In genomic region chr2:76197428-76197827, GRCh38 we compare ENCODE assay signal across 2 cellular contexts.
TF ChIP-seq lines count a peak whose summit lies in the region.

No MANE protein-coding gene starts in this region.

TF ChIP-seq in HepG2, 621 proteins besides CTCF, POLR2A, EP300 and RAD21 (continued from another document):
- TF ChIP-seq, protein P1, sequence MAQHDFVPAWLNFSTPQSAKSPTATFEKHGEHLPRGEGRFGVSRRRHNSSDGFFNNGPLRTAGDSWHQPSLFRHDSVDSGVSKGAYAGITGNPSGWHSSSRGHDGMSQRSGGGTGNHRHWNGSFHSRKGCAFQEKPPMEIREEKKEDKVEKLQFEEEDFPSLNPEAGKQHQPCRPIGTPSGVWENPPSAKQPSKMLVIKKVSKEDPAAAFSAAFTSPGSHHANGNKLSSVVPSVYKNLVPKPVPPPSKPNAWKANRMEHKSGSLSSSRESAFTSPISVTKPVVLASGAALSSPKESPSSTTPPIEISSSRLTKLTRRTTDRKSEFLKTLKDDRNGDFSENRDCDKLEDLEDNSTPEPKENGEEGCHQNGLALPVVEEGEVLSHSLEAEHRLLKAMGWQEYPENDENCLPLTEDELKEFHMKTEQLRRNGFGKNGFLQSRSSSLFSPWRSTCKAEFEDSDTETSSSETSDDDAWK (CRISPR knock-in tag; IDR thresholded peaks at IDR 0.05), result no peak
- TF ChIP-seq ELF3 (CRISPR knock-in tag; IDR thresholded peaks at IDR 0.05), result no peak

TF ChIP-seq in SK-N-SH treated with all-trans-retinoic acid at 6 μM for 48 hours, 23 proteins besides CTCF, POLR2A, EP300 and RAD21 (continued from another document):
- TF ChIP-seq ZNF8 (CRISPR knock-in tag; IDR thresholded peaks at IDR 0.05) (no peak), GLIS3 (CRISPR knock-in tag; IDR thresholded peaks at IDR 0.05) (no peak), OSR1 (CRISPR knock-in tag; IDR thresholded peaks at IDR 0.05) (no peak), PPARA (CRISPR knock-in tag; IDR thresholded peaks at IDR 0.05; ENCODE audit: borderline replicate concordance) (no peak), CSDC2 (CRISPR knock-in tag; IDR thresholded peaks at IDR 0.05) (no peak), TCF4 (CRISPR knock-in tag; IDR thresholded peaks at IDR 0.05; ENCODE audit: borderline replicate concordance) (no peak)
